8 cellular contexts compared by ENCODE assay signal in genomic region chr7:25069900-25070443, GRCh38. TPM values are rescaled to one million over a fixed set of nuclear protein-coding genes. Genes with fewer than 3 reads are reported as not detected.
DNase-seq lines count a peak whose midpoint lies in the region; ATAC-seq, FAIRE-seq and TF ChIP-seq lines count a peak whose summit lies in the region.

No MANE protein-coding gene starts in this region.

- H3K4me3 ChIP-seq in AG04449 (ENCODE audit: low read depth, low read length) = no peak overlapping the region
- peak overlapping the region; percentile 1 to 50 (median 14) for H3K4me3 ChIP-seq in breast epithelium
- no peak overlapping the region for H3K4me3 ChIP-seq in keratinocyte (ENCODE audit: control insufficient read depth in 2 of 3, extremely low read depth in 1 of 3, insufficient read depth in 2 of 3, low read depth in 1 of 3, low read length in 3 of 3)

- no peak overlapping the region for H3K27ac ChIP-seq in breast epithelium
- H3K27ac ChIP-seq in keratinocyte (ENCODE audit: control insufficient read depth, insufficient read depth, low read length) = no peak overlapping the region

- H3K4me1 ChIP-seq in breast epithelium = no peaks in the 10 kb centered on the region
- no peaks in the 10 kb centered on the region for H3K4me1 ChIP-seq in keratinocyte (ENCODE audit: control insufficient read depth, extremely low read depth, insufficient read depth, low read length)

- no peak for ATAC-seq in GM21381 (IDR thresholded peaks at IDR 0.05; ENCODE audit: unreplicated experiment)

- H3K9ac ChIP-seq in keratinocyte (ENCODE audit: control insufficient read depth, extremely low read depth, insufficient read depth, low read length) = no peak overlapping the region

- no peak overlapping the region for H2AFZ ChIP-seq in keratinocyte (ENCODE audit: control insufficient read depth, low read length)

- intact Hi-C loops in breast epithelium (cut with DNase I; ENCODE audit: low total_unique reads) = loop anchor here (10.0 kb wide), 1 partner anchor 255 kb away; no protein-coding TSS in a partner anchor

- dilution Hi-C loops in keratinocyte (cut with MboI; ENCODE audit: extremely low pct_ligation_motif_present, low sequenced_read_pairs) = no loop called here

- H3K27me3 ChIP-seq in breast epithelium (no peaks in the 10 kb centered on the region), keratinocyte (ENCODE audit: control insufficient read depth, extremely low read depth, insufficient read depth, low read length) (no peaks in the 10 kb centered on the region)

- POLR2A ChIA-PET in AG04449 (lab: Yijun Ruan, JAX) = interaction anchor here (1.0 kb wide), 2 partner anchors 91 to 249 kb away, joined by 3 to 9 read pairs; no protein-coding TSS in a partner anchor

- FAIRE-seq in GM12892 (lab: Jason Lieb, UNC) = peak; percentile 87
- no peak for FAIRE-seq in keratinocyte (lab: Jason Lieb, UNC)

- H4K20me1 ChIP-seq in keratinocyte (ENCODE audit: control insufficient read depth, extremely low read depth, insufficient read depth, low read length) = no peaks in the 10 kb centered on the region

- H3K79me2 ChIP-seq in keratinocyte (ENCODE audit: control insufficient read depth, insufficient read depth, low read length) = no peaks in the 10 kb centered on the region

- TF ChIP-seq CTCF in AG04449 (IDR thresholded peaks at IDR 0.05; ENCODE audit: insufficient read depth, low read length, missing control alignments) = peak; percentile 63
- peak; percentile 78 to 88 (median 79) for TF ChIP-seq CTCF in breast epithelium (IDR thresholded peaks at IDR 0.05)
- TF ChIP-seq CTCF in keratinocyte (optimal IDR thresholded peaks at IDR 0.05 in 1 of 3, IDR thresholded peaks at IDR 0.05 in 1 of 3, conservative IDR thresholded peaks at IDR 0.05 in 1 of 3; ENCODE audit: extremely low read depth in 1 of 3, insufficient read depth in 2 of 3, low read length in 3 of 3) = peak; percentile 63 to 76 (median 70)

- peak overlapping the region; percentile 29 for H3K4me2 ChIP-seq in keratinocyte (ENCODE audit: control insufficient read depth, extremely low read depth, insufficient read depth, low read depth, low read length)

- H3K36me3 ChIP-seq in breast epithelium (no peaks in the 10 kb centered on the region), keratinocyte (ENCODE audit: control insufficient read depth in 2 of 2, extremely low read depth in 1 of 2, insufficient read depth in 2 of 2, low read length in 2 of 2) (no peaks in the 10 kb centered on the region)

- DNase-seq in AG04449 (ENCODE audit: low read depth, low spot score) = no peak
- DNase-seq in GM12892 (ENCODE audit: insufficient read length) = peak; percentile 35
- peak; percentile 73 for DNase-seq in NCI-H1694 treated with DMSO at 0.1 percent for 48 hours (lab: John Stamatoyannopoulos, UW)
- DNase-seq in T-helper 1 cell = peak in 4 of 5 donors; percentile 15 to 56 (median 43)
- no peak for DNase-seq in breast epithelium (ENCODE audit: low spot score in 2 of 2)
- DNase-seq in keratinocyte (ENCODE audit: low read depth, low spot score) = no peak
- DNase-seq in stimulated activated CD4-positive, alpha-beta T cell treated with anti-CD3 and anti-CD28 coated beads, Interleukin-15, amount 100 ng/mL, for 48 hours (ENCODE audit: low read depth in 2 of 2) = peak; percentile 10 to 21

- CTCF ChIA-PET in AG04449 (lab: Yijun Ruan, JAX) = interaction anchor here (0.6 to 17.1 kb wide), 34 partner anchors 9 to 1831 kb away, joined by 3 to 171 read pairs (median 4); partner anchors contain the start of gene OSBPL3

- H3K9me1 ChIP-seq in keratinocyte (ENCODE audit: control insufficient read depth, extremely low read depth, insufficient read depth, low read length) = no peaks in the 10 kb centered on the region

- H3K9me3 ChIP-seq in breast epithelium (no peaks in the 10 kb centered on the region), keratinocyte (ENCODE audit: control insufficient read depth, low read depth, low read length) (no peaks in the 10 kb centered on the region)

- no peak for TF ChIP-seq POLR2A in GM12892 (IDR thresholded peaks at IDR 0.05; ENCODE audit: low read depth, low read length)
- no peak for TF ChIP-seq POLR2A in breast epithelium (IDR thresholded peaks at IDR 0.05)

RNA-seq across cellular contexts. Expression of gene CYCS, which starts 55.1 kb away (rescaled TPM):
- 236 TPM for polyA plus RNA-seq in GM12892 (2012; ENCODE audit: missing spikeins)
- total RNA-seq in breast epithelium = 10 to 100 TPM; 18.1 to 33.8 (median 30.5) TPM
- polyA plus RNA-seq in keratinocyte = 83.6 to 176 TPM (median 94.7 TPM) in 3 replicates
- 220 TPM for polyA plus RNA-seq in keratinocyte (2011; ENCODE audit: low read depth)
- 85.4 and 180 TPM in 2 replicates for polyA plus RNA-seq in keratinocyte (2011; cell fraction: cytosol; rRNA removed)
- 45.5 and 59.1 TPM in 2 replicates for polyA plus RNA-seq in keratinocyte (2011; cell fraction: nucleus; rRNA removed)
- polyA plus RNA-seq in keratinocyte (2012; ENCODE audit: low replicate concordance) = 112 and 146 TPM in 2 replicates
- 5.7 to 44.6 TPM (median 14.2 TPM) in 3 replicates for polyA minus RNA-seq in keratinocyte
- polyA minus RNA-seq in keratinocyte (2011; cell fraction: cytosol; rRNA and poly(A)+ RNA removed) = 32.4 TPM
- 14.2 and 26.8 TPM in 2 replicates for polyA minus RNA-seq in keratinocyte (2011; cell fraction: nucleus; rRNA and poly(A)+ RNA removed)

Comparison
In these comparisons a context has a peak if more than half of its experiments do, and no peak if none do; other contexts are left out.
1. DNase-seq: peak in GM12892 (single experiment), NCI-H1694 treated with DMSO at 0.1 percent for 48 hours (single experiment), T-helper 1 cell (4 of 5) and stimulated activated CD4-positive, alpha-beta T cell treated with anti-CD3 and anti-CD28 coated beads, Interleukin-15, amount 100 ng/mL, for 48 hours (2 of 2); none in AG04449 (single experiment), breast epithelium (0 of 2) and keratinocyte (single experiment).
2. H3K4me3 ChIP-seq: peak in breast epithelium (3 of 3); none in AG04449 (single experiment) and keratinocyte (0 of 3).
3. Peak in every context shown above with its lines, with median percentiles within 50 percentile points of each other: CTCF ChIP-seq.